In the genomic region with DNA sequence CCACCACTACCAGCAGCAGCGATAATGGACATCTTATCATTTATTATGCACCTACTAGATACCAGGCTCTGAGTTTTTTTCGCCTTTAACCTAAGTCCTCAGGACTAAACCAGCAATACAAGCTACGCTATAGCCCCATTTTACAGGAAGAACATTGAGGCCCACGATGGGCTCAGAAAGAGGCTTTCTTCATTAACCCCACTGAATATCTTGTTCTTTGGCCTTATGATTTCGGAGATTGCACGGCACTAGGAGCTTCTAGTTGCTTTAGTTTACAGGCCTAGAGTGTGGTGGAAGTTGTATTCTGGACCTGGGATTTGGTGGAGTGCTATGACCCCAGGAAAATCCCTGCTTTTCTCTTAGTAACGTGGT, we compare ENCODE assay signal across 8 cellular contexts. TPM values are rescaled to one million over a fixed set of nuclear protein-coding genes. Genes with fewer than 3 reads are reported as not detected.
DNase-seq lines count a peak whose midpoint lies in the region; ATAC-seq and TF ChIP-seq lines count a peak whose summit lies in the region.

No MANE protein-coding gene starts in this region.

- H2BK120ac ChIP-seq in mesenchymal stem cell (ENCODE audit: low read depth, low read length) = no peak overlapping the region

- H3K36me3 Mint-ChIP-seq in activated naive CD4-positive, alpha-beta T cell treated with anti-CD3 and anti-CD28 coated beads for 36 hours (ENCODE audit: low read depth) = peaks cover 13% of the 10 kb centered on the region

- peaks cover 3% of the 10 kb centered on the region for H3K79me1 ChIP-seq in mesenchymal stem cell (replicated peaks; ENCODE audit: low read length, poor library complexity, severe bottlenecking)

- no peak overlapping the region for H2BK5ac ChIP-seq in mesenchymal stem cell (ENCODE audit: low read depth, low read length, poor library complexity, severe bottlenecking)

- H3K23ac ChIP-seq in mesenchymal stem cell (ENCODE audit: low read length in 2 of 2) = no peak overlapping the region

- H3K9me3 ChIP-seq in mesenchymal stem cell (ENCODE audit: control insufficient read depth, low read length) (no peaks in the 10 kb centered on the region), upper lobe of left lung (no peaks in the 10 kb centered on the region), adrenal gland (replicated peaks in 1 of 3) (no peaks in the 10 kb centered on the region)

- TF ChIP-seq EP300 in upper lobe of left lung (IDR thresholded peaks at IDR 0.05) = no peak

- DNase-seq in activated naive CD4-positive, alpha-beta T cell treated with anti-CD3 and anti-CD28 coated beads for 36 hours = no peak
- no peak for DNase-seq in activated naive CD4-positive, alpha-beta T cell treated with Interleukin-2 at 50 U/mL for 16 hours
- no peak for DNase-seq in brain microvascular endothelial cell
- DNase-seq in mesenchymal stem cell = no peak
- DNase-seq in upper lobe of left lung = no peak
- no peak for DNase-seq in stimulated activated CD4-positive, alpha-beta T cell treated with anti-CD3 and anti-CD28 coated beads, Interleukin-15, amount 100 ng/mL, for 24 hours
- DNase-seq in NCI-H2029 (lab: John Stamatoyannopoulos, UW) = no peak
- DNase-seq in adrenal gland = no peak

- WGBS in mesenchymal stem cell = 54% methylated on average over 7 of the region's 7 CpGs
- WGBS in upper lobe of left lung, 2 donors = 71% methylated on average over 7 of the region's 7 CpGs
- 58 to 64% (median 60%) methylated on average over 7 of the region's 7 CpGs for WGBS in adrenal gland, 4 donors

- H2AFZ ChIP-seq in mesenchymal stem cell (ENCODE audit: low read depth, low read length) = no peak overlapping the region

- intact Hi-C loops in activated naive CD4-positive, alpha-beta T cell treated with anti-CD3 and anti-CD28 coated beads for 36 hours (cut with micrococcal nuclease) = no loop called here
- intact Hi-C loops in adrenal gland (cut with DNase I) = loop anchor here (10.0 kb wide), 2 partner anchors 54 to 74 kb away; no protein-coding TSS in a partner anchor

- CTCF ChIA-PET in activated naive CD4-positive, alpha-beta T cell treated with anti-CD3 and anti-CD28 coated beads for 36 hours (lab: Charles Lee) = interaction anchor here (0.5 to 5.1 kb wide), 2 partner anchors 12 to 173 kb away, joined by 3 to 50 read pairs; no protein-coding TSS in a partner anchor

- peak overlapping the region; percentile 68 for H3K4me3 Mint-ChIP-seq in activated naive CD4-positive, alpha-beta T cell treated with anti-CD3 and anti-CD28 coated beads for 36 hours

- no peak overlapping the region for H3K27ac ChIP-seq in brain microvascular endothelial cell
- H3K27ac ChIP-seq in mesenchymal stem cell (ENCODE audit: low read length, poor library complexity, severe bottlenecking) = no peak overlapping the region
- peak overlapping the region in 1 of 4 donors; percentile 92 for H3K27ac ChIP-seq in upper lobe of left lung
- no peak overlapping the region for H3K27ac ChIP-seq in adrenal gland

- H3K9ac ChIP-seq in mesenchymal stem cell (ENCODE audit: low read length) = peak overlapping the region; percentile 98

- H3K18ac ChIP-seq in mesenchymal stem cell (ENCODE audit: low read depth in 1 of 2, low read length in 2 of 2) = peak overlapping the region in 1 of 2 experiments; percentile 63

- H3K4me1 ChIP-seq in mesenchymal stem cell (ENCODE audit: control insufficient read depth, insufficient read depth, low read depth, low read length) (peaks cover 23% of the 10 kb centered on the region), upper lobe of left lung (peaks cover 15 to 37% (median 26%) of the 10 kb centered on the region in 4 donors), adrenal gland (replicated peaks in 1 of 2) (peaks cover 14 to 26% of the 10 kb centered on the region in 2 donors)

- H3K27ac Mint-ChIP-seq in activated naive CD4-positive, alpha-beta T cell treated with anti-CD3 and anti-CD28 coated beads for 36 hours = peak overlapping the region; percentile 34

- H3K9me3 Mint-ChIP-seq in activated naive CD4-positive, alpha-beta T cell treated with anti-CD3 and anti-CD28 coated beads for 36 hours = no peaks in the 10 kb centered on the region

- H4K8ac ChIP-seq in mesenchymal stem cell (ENCODE audit: low read length) = no peak overlapping the region

- H3K4me2 ChIP-seq in mesenchymal stem cell (ENCODE audit: low read length, poor library complexity, severe bottlenecking) = peak overlapping the region; percentile 75

- no peak for ATAC-seq in upper lobe of left lung (ENCODE audit: low FRiP score in 2 of 2)

- peak overlapping the region in 1 of 2 experiments; percentile 46 for H3K14ac ChIP-seq in mesenchymal stem cell (ENCODE audit: low read length in 2 of 2)

- no peaks in the 10 kb centered on the region for H3K36me3 ChIP-seq in brain microvascular endothelial cell (replicated peaks)
- H3K36me3 ChIP-seq in mesenchymal stem cell (ENCODE audit: control insufficient read depth in 1 of 2, insufficient read depth in 2 of 2, low read depth in 1 of 2, low read length in 2 of 2) = peaks cover 0 to 5% of the 10 kb centered on the region in 2 experiments
- no peaks in the 10 kb centered on the region for H3K36me3 ChIP-seq in upper lobe of left lung
- no peaks in the 10 kb centered on the region for H3K36me3 ChIP-seq in adrenal gland (replicated peaks in 1 of 2)

- H3K4ac ChIP-seq in mesenchymal stem cell (ENCODE audit: low read depth in 1 of 2, low read length in 2 of 2) = no peak overlapping the region

- peaks cover 44% of the 10 kb centered on the region for H3K4me1 Mint-ChIP-seq in activated naive CD4-positive, alpha-beta T cell treated with anti-CD3 and anti-CD28 coated beads for 36 hours (ENCODE audit: low read depth)

- H2BK15ac ChIP-seq in mesenchymal stem cell (ENCODE audit: low read depth, poor library complexity, severe bottlenecking) = no peak overlapping the region

- TF ChIP-seq POLR2A in upper lobe of left lung (IDR thresholded peaks at IDR 0.05) (no peak), adrenal gland (IDR thresholded peaks at IDR 0.05) (no peak)

- no peak overlapping the region for H2BK12ac ChIP-seq in mesenchymal stem cell (ENCODE audit: low read length in 2 of 2)

- H3K27me3 ChIP-seq in brain microvascular endothelial cell (replicated peaks) (no peaks in the 10 kb centered on the region), mesenchymal stem cell (ENCODE audit: control insufficient read depth in 1 of 2, insufficient read depth in 1 of 2, low read length in 2 of 2) (no peaks in the 10 kb centered on the region), upper lobe of left lung (no peaks in the 10 kb centered on the region), adrenal gland (no peaks in the 10 kb centered on the region)

- TF ChIP-seq CTCF in brain microvascular endothelial cell (IDR thresholded peaks at IDR 0.05; ENCODE audit: low read depth, low read length, missing control alignments) (no peak), upper lobe of left lung (IDR thresholded peaks at IDR 0.05) (no peak), adrenal gland (IDR thresholded peaks at IDR 0.05) (no peak)

- H2AK5ac ChIP-seq in mesenchymal stem cell (ENCODE audit: low read length, severe bottlenecking) = no peak overlapping the region

- H3K4me3 ChIP-seq in brain microvascular endothelial cell (ENCODE audit: low read depth, low read length) (peak overlapping the region; percentile 89), mesenchymal stem cell (ENCODE audit: insufficient read depth in 1 of 2, low read depth in 1 of 2, low read length in 2 of 2) (peak overlapping the region; percentile 86 to 93), upper lobe of left lung (peak overlapping the region; percentile 68 to 95 (median 86)), adrenal gland (peak overlapping the region in 2 of 4 donors; percentile 70 to 73)

- no peak overlapping the region for H4K91ac ChIP-seq in mesenchymal stem cell (ENCODE audit: low read length)

- no peaks in the 10 kb centered on the region for H3K27me3 Mint-ChIP-seq in activated naive CD4-positive, alpha-beta T cell treated with anti-CD3 and anti-CD28 coated beads for 36 hours (ENCODE audit: low read depth)

- in situ Hi-C loops in brain microvascular endothelial cell (cut with HindIII; ENCODE audit: low pct_ligation_motif_present, low sequenced_read_pairs) = no loop called here

RNA-seq across cellular contexts. Expression of gene SESN2, which starts 1.5 kb away (rescaled TPM):
- total RNA-seq in activated naive CD4-positive, alpha-beta T cell treated with anti-CD3 and anti-CD28 coated beads for 36 hours = 10 to 100 TPM; 46.2 to 46.9 TPM
- polyA plus RNA-seq in mesenchymal stem cell (2013, experiment 1 of 2) = 29.9 TPM
- polyA plus RNA-seq in mesenchymal stem cell (2013, experiment 2 of 2) = 29.1 TPM
- total RNA-seq in upper lobe of left lung (10 to 100 TPM in 5 of 6 donors, 1 to 10 TPM in 1; 9.6 to 18.1 (median 14.5) TPM), adrenal gland (10 to 100 TPM in 6 of 8 donors, 1 to 10 TPM in 2; 9.1 to 19.1 (median 11.3) TPM)
- 1 to 10 TPM; 2.9 to 5.6 (median 3.2) TPM for polyA plus RNA-seq in adrenal gland

RNA-seq across cellular contexts. Expression of gene ATP5IF1, which starts 24.9 kb away (rescaled TPM):
- total RNA-seq in activated naive CD4-positive, alpha-beta T cell treated with anti-CD3 and anti-CD28 coated beads for 36 hours = 100 to 1,000 TPM; 182 to 185 TPM
- polyA plus RNA-seq in mesenchymal stem cell (2013, experiment 1 of 2) = 410 TPM
- 423 TPM for polyA plus RNA-seq in mesenchymal stem cell (2013, experiment 2 of 2)
- total RNA-seq in upper lobe of left lung (100 to 1,000 TPM in 5 of 6 donors, 10 to 100 TPM in 1; 86.1 to 320 (median 186) TPM), adrenal gland (100 to 1,000 TPM; 111 to 372 (median 176) TPM)
- 100 to 1,000 TPM; 160 to 967 (median 765) TPM for polyA plus RNA-seq in adrenal gland

RNA-seq across cellular contexts. Expression of gene DNAJC8, which starts 28.0 kb away (rescaled TPM):
- 100 to 1,000 TPM; 113 to 115 TPM for total RNA-seq in activated naive CD4-positive, alpha-beta T cell treated with anti-CD3 and anti-CD28 coated beads for 36 hours
- 128 TPM for polyA plus RNA-seq in mesenchymal stem cell (2013, experiment 1 of 2)
- 125 TPM for polyA plus RNA-seq in mesenchymal stem cell (2013, experiment 2 of 2)
- total RNA-seq in upper lobe of left lung (100 to 1,000 TPM in 2 of 6 donors, 10 to 100 TPM in 4; 50.0 to 107 (median 73.5) TPM), adrenal gland (10 to 100 TPM; 45.7 to 79.5 (median 66.9) TPM)
- polyA plus RNA-seq in adrenal gland = 100 to 1,000 TPM in 1 of 3 donors, 10 to 100 TPM in 2; 47.7 to 150 (median 49.6) TPM
